ENCODE assay signal across 8 cellular contexts in the genomic region with DNA sequence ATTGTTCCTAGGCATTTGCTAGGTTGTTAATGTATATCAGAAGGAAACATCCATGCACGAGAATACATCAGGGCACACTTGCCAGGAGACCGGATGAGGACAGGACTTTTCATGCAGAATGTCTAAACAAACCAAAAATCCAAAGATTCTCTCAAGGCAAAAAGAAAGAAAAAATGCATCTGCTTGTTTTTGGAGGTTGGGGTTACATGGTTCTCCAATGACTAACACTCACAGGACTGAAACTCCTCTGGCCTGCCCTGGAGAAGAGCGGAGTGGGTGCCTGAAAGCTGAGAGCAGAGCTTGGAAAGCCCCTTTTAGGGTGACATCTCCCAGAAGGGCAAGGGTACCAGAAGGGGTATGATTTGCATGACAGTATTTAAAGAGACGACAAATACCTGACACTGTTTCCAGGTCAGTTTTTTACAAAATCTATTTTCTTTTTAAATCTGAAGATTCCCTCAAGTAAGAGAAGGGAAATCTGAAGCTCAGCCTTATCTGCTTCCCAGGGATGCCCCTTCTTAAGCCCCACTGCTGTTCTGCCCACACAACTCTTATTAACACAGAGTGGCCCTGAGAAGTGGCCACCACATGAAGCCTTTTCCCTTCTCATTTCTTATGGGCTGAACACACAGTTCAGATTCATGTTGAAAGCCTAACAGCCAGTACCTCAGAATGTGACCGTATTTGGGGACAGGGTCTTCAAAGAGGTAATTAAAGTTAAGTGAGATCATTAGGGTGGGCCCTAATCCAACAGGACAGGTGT.
DNase-seq lines count a peak whose midpoint lies in the region; ATAC-seq, FAIRE-seq and TF ChIP-seq lines count a peak whose summit lies in the region.

No MANE protein-coding gene starts in this region.

- DNase-seq in GM12891 (ENCODE audit: insufficient read length, low spot score) (no peak), foreskin keratinocyte (peak in 1 of 2 donors; percentile 52), OCI-M1 (lab: John Stamatoyannopoulos, UW) (no peak), GM20000 (ENCODE audit: low spot score) (no peak), T-helper 17 cell (no peak)
- no peak for DNase-seq in activated T-helper 1 cell treated with anti-CD3 and anti-CD28 coated beads, Interleukin-12 subunit alpha, Interleukin-12 subunit beta, Interleukin-2, Interleukin-4 antibody, amounts not matched to agents 30 ng/mL and 10 ng/mL and 1 ng/mL, durations not matched to agents 14 hours and 24 hours and 36 hours (ENCODE audit: low spot score)

- no peaks in the 10 kb centered on the region for H3K9me3 ChIP-seq in T-helper 17 cell (ENCODE audit: control insufficient read depth, low read length, poor library complexity, severe bottlenecking)

- H3K9me3 Mint-ChIP-seq in activated T-helper 1 cell treated with anti-CD3 and anti-CD28 coated beads, Interleukin-12 subunit alpha, Interleukin-12 subunit beta, Interleukin-2, Interleukin-4 antibody, amounts not matched to agents 30 ng/mL and 10 ng/mL and 1 ng/mL, durations not matched to agents 14 hours and 24 hours and 36 hours = no peaks in the 10 kb centered on the region

- peaks cover 3% of the 10 kb centered on the region for H3K36me3 Mint-ChIP-seq in activated T-helper 1 cell treated with anti-CD3 and anti-CD28 coated beads, Interleukin-12 subunit alpha, Interleukin-12 subunit beta, Interleukin-2, Interleukin-4 antibody, amounts not matched to agents 30 ng/mL and 10 ng/mL and 1 ng/mL, durations not matched to agents 14 hours and 24 hours and 36 hours (ENCODE audit: low read depth)
- peaks cover 7% of the 10 kb centered on the region for H3K36me3 Mint-ChIP-seq in T-helper 17 cell (ENCODE audit: low read depth)

- intact Hi-C loops in activated T-helper 1 cell treated with anti-CD3 and anti-CD28 coated beads, Interleukin-12 subunit alpha, Interleukin-12 subunit beta, Interleukin-2, Interleukin-4 antibody, amounts not matched to agents 30 ng/mL and 10 ng/mL and 1 ng/mL, durations not matched to agents 14 hours and 24 hours and 36 hours (cut with micrococcal nuclease) = no loop called here

- no peaks in the 10 kb centered on the region for H3K27me3 Mint-ChIP-seq in activated T-helper 1 cell treated with anti-CD3 and anti-CD28 coated beads, Interleukin-12 subunit alpha, Interleukin-12 subunit beta, Interleukin-2, Interleukin-4 antibody, amounts not matched to agents 30 ng/mL and 10 ng/mL and 1 ng/mL, durations not matched to agents 14 hours and 24 hours and 36 hours (ENCODE audit: insufficient read depth)
- H3K27me3 Mint-ChIP-seq in T-helper 17 cell = no peaks in the 10 kb centered on the region

- TF ChIP-seq POLR2A in GM12891 (IDR thresholded peaks at IDR 0.05; ENCODE audit: low read depth, low read length) = no peak

- FAIRE-seq in GM12891 (lab: Jason Lieb, UNC) = peak; percentile 35

- ATAC-seq in GM21515 (IDR thresholded peaks at IDR 0.05; ENCODE audit: unreplicated experiment) = peak; percentile 50
- ATAC-seq in HG03520 (IDR thresholded peaks at IDR 0.05; ENCODE audit: unreplicated experiment) = peak; percentile 89
- peak; percentile 64 for ATAC-seq in foreskin keratinocyte
- ATAC-seq in T-helper 17 cell = no peak

- H3K27me3 ChIP-seq in foreskin keratinocyte = no peaks in the 10 kb centered on the region

- H3K4me1 Mint-ChIP-seq in activated T-helper 1 cell treated with anti-CD3 and anti-CD28 coated beads, Interleukin-12 subunit alpha, Interleukin-12 subunit beta, Interleukin-2, Interleukin-4 antibody, amounts not matched to agents 30 ng/mL and 10 ng/mL and 1 ng/mL, durations not matched to agents 14 hours and 24 hours and 36 hours (ENCODE audit: low read depth) = peaks cover 9% of the 10 kb centered on the region
- H3K4me1 Mint-ChIP-seq in T-helper 17 cell = peaks cover 8% of the 10 kb centered on the region

- H3K4me1 ChIP-seq in foreskin keratinocyte = peaks cover 3% of the 10 kb centered on the region

- no peak overlapping the region for H3K27ac Mint-ChIP-seq in activated T-helper 1 cell treated with anti-CD3 and anti-CD28 coated beads, Interleukin-12 subunit alpha, Interleukin-12 subunit beta, Interleukin-2, Interleukin-4 antibody, amounts not matched to agents 30 ng/mL and 10 ng/mL and 1 ng/mL, durations not matched to agents 14 hours and 24 hours and 36 hours
- H3K27ac Mint-ChIP-seq in T-helper 17 cell = no peak overlapping the region

- H3K4me3 Mint-ChIP-seq in activated T-helper 1 cell treated with anti-CD3 and anti-CD28 coated beads, Interleukin-12 subunit alpha, Interleukin-12 subunit beta, Interleukin-2, Interleukin-4 antibody, amounts not matched to agents 30 ng/mL and 10 ng/mL and 1 ng/mL, durations not matched to agents 14 hours and 24 hours and 36 hours = no peak overlapping the region
- H3K4me3 Mint-ChIP-seq in T-helper 17 cell = no peak overlapping the region

- H3K27ac ChIP-seq in foreskin keratinocyte = no peak overlapping the region

- TF ChIP-seq CTCF in foreskin keratinocyte (conservative IDR thresholded peaks at IDR 0.05) (no peak), GM20000 (IDR thresholded peaks at IDR 0.05; ENCODE audit: extremely low read depth, missing control alignments) (no peak)

TF ChIP-seq in GM12891, 5 proteins besides CTCF, POLR2A, EP300 and RAD21:
- TF ChIP-seq POU2F2 (IDR thresholded peaks at IDR 0.05; ENCODE audit: low read depth, low read length) = no peak
- TF ChIP-seq POLR2AphosphoS5 (IDR thresholded peaks at IDR 0.05; ENCODE audit: low read depth, low read length) = no peak
- no peak for TF ChIP-seq TAF1 (IDR thresholded peaks at IDR 0.05; ENCODE audit: low read depth, low read length)
- no peak for TF ChIP-seq SPI1 (IDR thresholded peaks at IDR 0.05; ENCODE audit: low read depth, low read length)
- no peak for TF ChIP-seq PAX5 (IDR thresholded peaks at IDR 0.05; ENCODE audit: insufficient read depth, low read length, severe bottlenecking)
